In genomic region chr6:17870302-17871168, GRCh38 we compare ENCODE assay signal across 16 cellular contexts.
DNase-seq lines count a peak whose midpoint lies in the region; ATAC-seq, FAIRE-seq and TF ChIP-seq lines count a peak whose summit lies in the region.
"Had no signal": no experiment of that assay in that cellular context is flagged by ENCODE, and none has a peak within 500 bp of the region (broad histone marks: within the 10 kb centered on the region; RNA-seq: fewer than 3 reads in every experiment).

No MANE protein-coding gene starts in this region.

- intact Hi-C loops in K562 (cut with micrococcal nuclease) (no loop called here), sigmoid colon (cut with DNase I) (no loop called here)

- TF ChIP-seq EP300 in K562 (IDR thresholded peaks at IDR 0.05; ENCODE audit: low read length) (peak; percentile 23; the same call in 1 of the 2 replicates), sigmoid colon (IDR thresholded peaks at IDR 0.05) (no peak)

- peaks cover under 1% of the 10 kb centered on the region; the same call in 1 of the 3 replicates for H3K79me2 ChIP-seq in K562 (ENCODE audit: control insufficient read depth, insufficient read depth, low read length)

- no peaks in the 10 kb centered on the region for H3K9me1 ChIP-seq in K562 (ENCODE audit: control insufficient read depth, insufficient read depth, low read length)

- no peaks in the 10 kb centered on the region for H4K20me1 ChIP-seq in K562 (replicated peaks; ENCODE audit: control insufficient read depth, insufficient read depth, low read length)
- H4K20me1 ChIP-seq: BLaER1 had no signal

- H3K27me3 ChIP-seq in K562 (ENCODE audit: control insufficient read depth in 2 of 2, insufficient read depth in 2 of 2, low read length in 2 of 2), result no peaks in the 10 kb centered on the region
- no peaks in the 10 kb centered on the region for H3K27me3 ChIP-seq in sigmoid colon
- H3K27me3 ChIP-seq: BLaER1 had no signal

- H3K36me3 ChIP-seq in K562 (ENCODE audit: control insufficient read depth, insufficient read depth, low read length) (peaks cover 9% of the 10 kb centered on the region; the same call in 1 of the 3 replicates), sigmoid colon (no peaks in the 10 kb centered on the region)
- H3K36me3 ChIP-seq: BLaER1 had no signal

- 16% methylated on average over 5 of the region's 5 CpGs for WGBS in K562 (ENCODE audit: insufficient coverage, low coverage, missing lambda C conversion rate)
- 86 to 96% methylated on average over 5 of the region's 5 CpGs for WGBS in sigmoid colon, 2 donors

- peak; percentile 42 for DNase-seq in DMS 273 (lab: John Stamatoyannopoulos, UW; ENCODE audit: unreplicated experiment)
- DNase-seq in DMS 273 treated with DMSO at 0.1 percent for 48 hours (lab: John Stamatoyannopoulos, UW), result no peak
- peak in 3 of 4 experiments; percentile 37 to 49 (median 48) for DNase-seq in K562 (ENCODE audit: extremely low read depth in 1 of 4, low spot score in 3 of 4)
- DNase-seq in fibroblast of the aortic adventitia (ENCODE audit: low read depth), result peak; percentile 49
- no peak for DNase-seq in sigmoid colon
- no peak for DNase-seq in NCI-H187 treated with DMSO at 0.1 percent for 48 hours (lab: John Stamatoyannopoulos, UW)
- no peak for DNase-seq in stimulated activated naive CD8-positive, alpha-beta T cell treated with anti-CD3 and anti-CD28 coated beads, Interleukin-15, Interleukin-2, amounts not matched to agents 100 U/mL and 50 U/mL, for 24 hours
- DNase-seq: CD8-positive, alpha-beta memory T cell; H9; Karpas-422; MM.1S; NCI-H1105; NCI-H187 had no signal

- peak overlapping the region; percentile 7; the same call in 1 of the 2 replicates for H2AFZ ChIP-seq in K562 (ENCODE audit: low read depth, low read length)

- TF ChIP-seq RAD21 in K562 (CRISPR knock-in tag; conservative IDR thresholded peaks at IDR 0.05 in 1 of 2, IDR thresholded peaks at IDR 0.05 in 1 of 2), result no peak

- CTCF ChIA-PET in K562 (lab: Yijun Ruan, JAX; ENCODE audit: low intra/inter-chr PET ratio), result no interaction called here

- TF ChIP-seq POLR2A in K562 (conservative IDR thresholded peaks at IDR 0.05), result no peak
- TF ChIP-seq POLR2A in sigmoid colon (IDR thresholded peaks at IDR 0.05), result no peak

- no peak overlapping the region for H3K4me2 ChIP-seq in K562 (ENCODE audit: insufficient read depth, low read length)
- H3K4me2 ChIP-seq: BLaER1 had no signal

- H3K9ac ChIP-seq in K562 (ENCODE audit: insufficient read depth in 1 of 2, low read depth in 2 of 2, low read length in 2 of 2), result no peak overlapping the region
- H3K9ac ChIP-seq: BLaER1 had no signal

- peak; percentile 13; the same call in 2 of the 3 replicates for ATAC-seq in K562
- no peak for ATAC-seq in stimulated activated naive CD8-positive, alpha-beta T cell treated with anti-CD3 and anti-CD28 coated beads, Interleukin-15, Interleukin-2, amounts not matched to agents 100 U/mL and 50 U/mL, for 24 hours

- POLR2A ChIA-PET in K562 (lab: Yijun Ruan, JAX), result interaction anchor here (0.6 kb wide), 1 partner anchor 52 kb away, joined by 3 read pairs; no protein-coding TSS in a partner anchor

- TSS peak; percentile 5 for BruUV-seq in K562 (replicated peaks; lab: Mats Ljungman, UMichigan)

- in situ Hi-C loops in K562 (cut with MboI), result no loop called here

- H3K4me3 ChIP-seq in K562 (no peak overlapping the region), fibroblast of the aortic adventitia (ENCODE audit: low read depth, low read length) (no peak overlapping the region), sigmoid colon (no peak overlapping the region)
- H3K4me3 ChIP-seq: BLaER1 had no signal

- H3K9me3 ChIP-seq in K562 (replicated peaks; ENCODE audit: control insufficient read depth, insufficient read depth, low read depth, low read length) (no peaks in the 10 kb centered on the region; the same call in 1 of the 2 replicates), sigmoid colon (no peaks in the 10 kb centered on the region)
- H3K9me3 ChIP-seq: BLaER1 had no signal

- H3K4me1 ChIP-seq in K562 (replicated peaks in 1 of 2; ENCODE audit: control insufficient read depth in 2 of 2, insufficient read depth in 2 of 2, low read length in 2 of 2) (peaks cover 21 to 49% of the 10 kb centered on the region in 2 experiments), sigmoid colon (peaks cover 0 to 73% (median 55%) of the 10 kb centered on the region in 4 donors)
- H3K4me1 ChIP-seq: BLaER1 had no signal

- no peak for TF ChIP-seq CTCF in K562 (IDR thresholded peaks at IDR 0.05 in 2 of 3, conservative IDR thresholded peaks at IDR 0.05 in 1 of 3; ENCODE audit: insufficient read depth in 2 of 3, low read depth in 1 of 3, low read length in 3 of 3)
- no peak for TF ChIP-seq CTCF in fibroblast of the aortic adventitia (IDR thresholded peaks at IDR 0.05; ENCODE audit: insufficient read depth, low read length)
- no peak for TF ChIP-seq CTCF in sigmoid colon (IDR thresholded peaks at IDR 0.05)

- H3K27ac ChIP-seq in K562 (ENCODE audit: extremely low read depth, low read depth, low read length) (peak overlapping the region; percentile 51; the same call in 1 of the 3 replicates), temporal lobe (ENCODE audit: low read depth, low read length) (peak overlapping the region; percentile 76), sigmoid colon (peak overlapping the region in 2 of 4 donors; percentile 65 to 79)
- H3K27ac ChIP-seq: 22Rv1, BLaER1 had no signal

- no peak for FAIRE-seq in K562 (lab: Jason Lieb, UNC)

TF ChIP-seq in K562, 482 proteins besides CTCF, POLR2A, EP300 and RAD21 (continues in another document):
- TF ChIP-seq PPARD (CRISPR knock-in tag; IDR thresholded peaks at IDR 0.05), result no peak
- TF ChIP-seq ZNF592 (IDR thresholded peaks at IDR 0.05), result peak; percentile 82
- TF ChIP-seq HNRNPH1 (optimal IDR thresholded peaks at IDR 0.05; ENCODE audit: low read depth, low read length), result no peak
- no peak for TF ChIP-seq SETDB1 (IDR thresholded peaks at IDR 0.05; ENCODE audit: low read length)
- no peak for TF ChIP-seq POLR2AphosphoS5 (IDR thresholded peaks at IDR 0.05; ENCODE audit: control insufficient read depth, insufficient read depth, low read depth, low read length)
- TF ChIP-seq PBX2 (CRISPR knock-in tag; IDR thresholded peaks at IDR 0.05; ENCODE audit: low read depth), result no peak
- peak; percentile 57 for TF ChIP-seq PBX2 (tag; conservative IDR thresholded peaks at IDR 0.05; ENCODE audit: low read depth)
- TF ChIP-seq MTA2 (IDR thresholded peaks at IDR 0.05; ENCODE audit: low read depth), result 0 out of 2 replicates have a peak, but pooled peaks have one; percentile 29
- TF ChIP-seq TRIM28 (IDR thresholded peaks at IDR 0.05), result no peak

Comparison
In these comparisons a context has a peak if more than half of its experiments do, and no peak if none do; other contexts are left out.
1. DNase-seq: peak in DMS 273 (single experiment), K562 (3 of 4) and fibroblast of the aortic adventitia (single experiment); none in DMS 273 treated with DMSO at 0.1 percent for 48 hours (single experiment), sigmoid colon (single experiment), NCI-H187 treated with DMSO at 0.1 percent for 48 hours (single experiment) and stimulated activated naive CD8-positive, alpha-beta T cell treated with anti-CD3 and anti-CD28 coated beads, Interleukin-15, Interleukin-2, amounts not matched to agents 100 U/mL and 50 U/mL, for 24 hours (single experiment).